ENCODE assay signal across 1 cellular context in genomic region chr2:231059756-231060155, GRCh38.
TF ChIP-seq lines count a peak whose summit lies in the region.

No MANE protein-coding gene starts in this region.

TF ChIP-seq in WTC11, 78 proteins besides CTCF, POLR2A, EP300 and RAD21 (continued from another document):
- TF ChIP-seq, protein P1, sequence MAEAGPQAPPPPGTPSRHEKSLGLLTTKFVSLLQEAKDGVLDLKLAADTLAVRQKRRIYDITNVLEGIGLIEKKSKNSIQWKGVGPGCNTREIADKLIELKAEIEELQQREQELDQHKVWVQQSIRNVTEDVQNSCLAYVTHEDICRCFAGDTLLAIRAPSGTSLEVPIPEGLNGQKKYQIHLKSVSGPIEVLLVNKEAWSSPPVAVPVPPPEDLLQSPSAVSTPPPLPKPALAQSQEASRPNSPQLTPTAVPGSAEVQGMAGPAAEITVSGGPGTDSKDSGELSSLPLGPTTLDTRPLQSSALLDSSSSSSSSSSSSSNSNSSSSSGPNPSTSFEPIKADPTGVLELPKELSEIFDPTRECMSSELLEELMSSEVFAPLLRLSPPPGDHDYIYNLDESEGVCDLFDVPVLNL (CRISPR knock-in tag; IDR thresholded peaks at IDR 0.05; ENCODE audit: borderline replicate concordance, low read depth): no peak
